In the genomic region with DNA sequence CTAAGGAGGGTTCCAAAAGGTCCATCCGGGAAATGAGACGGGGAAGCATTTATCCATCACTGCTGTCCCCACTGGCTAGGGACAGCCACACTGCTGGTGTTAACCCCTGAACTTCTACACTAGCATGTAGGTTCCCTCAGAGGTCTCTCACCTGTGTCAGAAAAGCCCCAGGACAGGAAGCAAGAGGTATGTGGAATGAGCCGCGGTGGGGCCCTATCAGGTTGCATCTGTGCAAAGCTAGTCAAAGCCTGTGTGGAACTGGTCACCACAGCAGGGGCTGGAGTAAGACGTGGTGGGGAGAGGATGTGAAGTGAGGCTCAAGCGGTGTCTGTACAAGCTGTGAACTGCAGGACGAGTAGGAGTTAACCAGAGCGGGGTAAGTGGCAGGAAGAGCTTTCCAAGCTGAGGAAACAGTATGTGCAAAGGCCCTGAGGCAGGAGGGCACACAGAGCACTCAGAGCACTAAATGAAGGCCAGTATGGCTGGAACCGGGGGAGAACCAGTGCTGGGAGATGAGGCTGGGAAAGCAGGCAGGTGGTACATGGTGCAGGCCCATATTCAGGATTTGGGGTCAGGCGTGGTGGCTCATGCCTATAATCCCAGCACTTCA, we compare ENCODE assay signal across 20 cellular contexts. TPM values are rescaled to one million over a fixed set of nuclear protein-coding genes. Genes with fewer than 3 reads are reported as not detected.
"Had no signal": no experiment of that assay in that cellular context is flagged by ENCODE, and none has a peak within 500 bp of the region (broad histone marks: within the 10 kb centered on the region; RNA-seq: fewer than 3 reads in every experiment).

No MANE protein-coding gene starts in this region.

- H3K27ac ChIP-seq: dorsolateral prefrontal cortex, neutrophil, stomach, thoracic aorta, uterus had no signal

- H3K36me3 ChIP-seq: neutrophil, stomach, thoracic aorta, uterus had no signal

- H3K27me3 ChIP-seq: hepatocyte, uterus had no signal

- H3K79me2 ChIP-seq: hepatocyte had no signal

- H2AFZ ChIP-seq: hepatocyte had no signal

- H3K4me3 Mint-ChIP-seq: nephron progenitor cell had no signal

- ATAC-seq: sciatic nerve had no signal

- H3K4me3 ChIP-seq: dorsolateral prefrontal cortex, hepatocyte, stomach, thoracic aorta, uterus had no signal

- DNase-seq: cortex of kidney; dorsolateral prefrontal cortex; effector CD8-positive, alpha-beta T cell; foreskin melanocyte; midbrain; nephron progenitor cell; stimulated activated CD4-positive, alpha-beta T cell treated with anti-CD3 and anti-CD28 coated beads, Interleukin-2, amount 100 ng/mL, for 24 hours; stimulated activated CD4-positive, alpha-beta T cell treated with anti-CD3 and anti-CD28 coated beads, Interleukin-4, amount 100 ng/mL, for 4 hours; stimulated activated naive CD4-positive, alpha-beta T cell; stomach; substantia nigra; trophoblast cell; uterus had no signal

- H3K9me3 Mint-ChIP-seq: nephron progenitor cell had no signal

- H3K4me1 ChIP-seq: stomach, uterus had no signal

- H3K9me3 ChIP-seq: neutrophil, stomach, thoracic aorta, uterus had no signal

RNA-seq across cellular contexts. Expression of gene MEGF11, which starts 57.8 kb away (rescaled TPM):
- total RNA-seq: mammary epithelial cell, osteocyte, thoracic aorta had no signal
- polyA plus RNA-seq: esophagus had no signal
